Comparison of ENCODE assay signal across 8 cellular contexts in the genomic region with DNA sequence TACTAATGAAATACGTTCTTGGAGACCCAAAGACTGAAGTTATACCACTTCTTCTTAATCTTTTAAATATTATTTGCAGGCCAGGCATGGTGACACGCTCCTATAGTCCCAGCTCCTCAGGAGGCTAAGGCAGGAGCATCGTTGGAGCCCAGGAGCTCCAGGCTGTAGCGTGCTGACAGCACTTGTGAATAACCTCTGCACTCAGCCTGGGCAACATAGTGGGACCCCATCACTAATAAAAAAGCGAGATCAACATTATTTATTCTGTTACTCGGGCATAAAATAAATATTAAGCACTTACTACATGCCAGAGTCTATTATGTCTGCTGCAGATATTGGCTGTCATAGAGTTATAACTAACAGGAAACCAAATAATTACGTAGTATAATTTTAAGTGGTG. TPM values are rescaled to one million over a fixed set of nuclear protein-coding genes. Genes with fewer than 3 reads are reported as not detected.
DNase-seq lines count a peak whose midpoint lies in the region; ATAC-seq, FAIRE-seq and TF ChIP-seq lines count a peak whose summit lies in the region.

No MANE protein-coding gene starts in this region.

- FAIRE-seq in H54 (lab: Jason Lieb, UNC): no peak

- H3K4me1 ChIP-seq in right cardiac atrium (ENCODE audit: control insufficient read depth, insufficient read depth, low read length): peaks cover 2% of the 10 kb centered on the region
- H3K4me1 ChIP-seq in smooth muscle cell (ENCODE audit: low read depth): peaks cover 21% of the 10 kb centered on the region

- H3K36me3 ChIP-seq in WERI-Rb-1: peaks cover 38% of the 10 kb centered on the region
- peaks cover 6% of the 10 kb centered on the region for H3K36me3 ChIP-seq in smooth muscle cell (ENCODE audit: low read depth)

- no peaks in the 10 kb centered on the region for H3K9me3 ChIP-seq in WERI-Rb-1 (ENCODE audit: severe bottlenecking)
- no peaks in the 10 kb centered on the region for H3K9me3 ChIP-seq in right cardiac atrium (ENCODE audit: control insufficient read depth, low read length)
- H3K9me3 ChIP-seq in smooth muscle cell (replicated peaks; ENCODE audit: low read depth): no peaks in the 10 kb centered on the region

- peak; percentile 5; the same call in 1 of the 2 replicates for TF ChIP-seq POLR2A in H54 (IDR thresholded peaks at IDR 0.05; ENCODE audit: low read depth, low read length)

- no peaks in the 10 kb centered on the region for H3K27me3 ChIP-seq in WERI-Rb-1 (ENCODE audit: insufficient read depth, low read depth, severe bottlenecking)
- no peaks in the 10 kb centered on the region for H3K27me3 ChIP-seq in right cardiac atrium (ENCODE audit: control insufficient read depth, insufficient read depth)
- H3K27me3 ChIP-seq in smooth muscle cell (ENCODE audit: low read depth): no peaks in the 10 kb centered on the region

- H3K4me3 ChIP-seq in WERI-Rb-1 (ENCODE audit: low read depth, low read length): peak overlapping the region; percentile 91
- H3K4me3 ChIP-seq in right cardiac atrium (ENCODE audit: low read length): peak overlapping the region; percentile 68
- H3K4me3 ChIP-seq in smooth muscle cell: peak overlapping the region; percentile 88

- H2AFZ ChIP-seq in smooth muscle cell (ENCODE audit: low read depth): peak overlapping the region; percentile 89

- H3K27ac ChIP-seq in WERI-Rb-1: peak overlapping the region; percentile 99
- H3K27ac ChIP-seq in right cardiac atrium (ENCODE audit: low read length): no peak overlapping the region
- H3K27ac ChIP-seq in smooth muscle cell (ENCODE audit: low read depth): no peak overlapping the region

- TF ChIP-seq CTCF in WERI-Rb-1 (IDR thresholded peaks at IDR 0.05; ENCODE audit: low read depth, low read length): no peak
- no peak for TF ChIP-seq CTCF in smooth muscle cell (IDR thresholded peaks at IDR 0.05; ENCODE audit: borderline replicate concordance, insufficient read depth, poor library complexity, severe bottlenecking)

- no peak for DNase-seq in H54 (ENCODE audit: insufficient read length, low spot score)
- no peak for DNase-seq in WERI-Rb-1
- no peak for DNase-seq in right cardiac atrium
- DNase-seq in smooth muscle cell (lab: John Stamatoyannopoulos, UW; ENCODE audit: unreplicated experiment): no peak
- no peak for DNase-seq in hypothalamus (lab: John Stamatoyannopoulos, UW)
- no peak for DNase-seq in HPDE6-E6E7 (ENCODE audit: extremely low spot score)
- DNase-seq in Kasumi-1 (lab: John Stamatoyannopoulos, UW): no peak

- WGBS in right cardiac atrium: 52% methylated on average over 7 of the region's 7 CpGs
- 63% methylated on average over 7 of the region's 7 CpGs for WGBS in smooth muscle cell (ENCODE audit: low lambda C conversion rate)

- H4K20me1 ChIP-seq in smooth muscle cell (ENCODE audit: low read depth): peaks cover 37% of the 10 kb centered on the region

- peaks cover 40% of the 10 kb centered on the region for H3K79me2 ChIP-seq in smooth muscle cell (ENCODE audit: low read depth)

- ATAC-seq in right cardiac atrium: no peak
- no peak for ATAC-seq in HG02852 (IDR thresholded peaks at IDR 0.05; ENCODE audit: unreplicated experiment)

- no peaks in the 10 kb centered on the region for H3F3A ChIP-seq in smooth muscle cell (ENCODE audit: low read depth)

- no peak overlapping the region for H3K9ac ChIP-seq in smooth muscle cell (ENCODE audit: low read depth)

- H3K4me2 ChIP-seq in smooth muscle cell: peak overlapping the region; percentile 96

- intact Hi-C loops in right cardiac atrium (cut with DNase I): no loop called here

RNA-seq across cellular contexts. Expression of gene MED17, which starts 0.7 kb away (rescaled TPM):
- total RNA-seq in right cardiac atrium (10 to 100 TPM; 19.8 to 25.1 (median 22.8) TPM), smooth muscle cell (30.6 and 38.3 TPM in 2 replicates)
- polyA plus RNA-seq in right cardiac atrium (14.7 TPM), smooth muscle cell (20.2 and 24.9 TPM in 2 replicates)

RNA-seq across cellular contexts. Expression of gene C11orf54, which starts 41.9 kb away (rescaled TPM):
- 10 to 100 TPM; 28.0 to 36.9 (median 33.4) TPM for total RNA-seq in right cardiac atrium
- polyA plus RNA-seq in right cardiac atrium: 23.0 TPM
- total RNA-seq in smooth muscle cell: 12.3 and 13.4 TPM in 2 replicates
- 6.3 and 8.5 TPM in 2 replicates for polyA plus RNA-seq in smooth muscle cell

RNA-seq across cellular contexts. Expression of gene TAF1D, which starts 42.1 kb away (rescaled TPM):
- total RNA-seq in right cardiac atrium (10 to 100 TPM; 36.3 to 52.1 (median 38.6) TPM), smooth muscle cell (216 and 232 TPM in 2 replicates)
- polyA plus RNA-seq in right cardiac atrium (36.2 TPM), smooth muscle cell (36.9 and 57.6 TPM in 2 replicates)
